In genomic region chr5:53359906-53360305, GRCh38 we compare ENCODE assay signal across 14 cellular contexts.
DNase-seq lines count a peak whose midpoint lies in the region; ATAC-seq and TF ChIP-seq lines count a peak whose summit lies in the region.
"Had no signal": no experiment of that assay in that cellular context is flagged by ENCODE, and none has a peak within 500 bp of the region (broad histone marks: within the 10 kb centered on the region; RNA-seq: fewer than 3 reads in every experiment).

No MANE protein-coding gene starts in this region.

- peaks cover 0 to 15% (median 6%) of the 10 kb centered on the region in 5 donors for H3K27me3 Mint-ChIP-seq in naive thymus-derived CD8-positive, alpha-beta T cell

- H3K4me2 ChIP-seq in PC-3 (ENCODE audit: low read length) (peak overlapping the region; percentile 77), fibroblast of lung (ENCODE audit: extremely low read depth, insufficient read depth, low read length) (no peak overlapping the region)

- H3K9me3 ChIP-seq in PC-3 (ENCODE audit: low read length) = no peaks in the 10 kb centered on the region
- H3K9me3 ChIP-seq in fibroblast of lung (ENCODE audit: control insufficient read depth, insufficient read depth, low read depth, low read length) = no peaks in the 10 kb centered on the region
- H3K9me3 ChIP-seq: pancreas had no signal

- DNase-seq in GM03348 (ENCODE audit: low spot score) = peak; percentile 15
- peak; percentile 79 for DNase-seq in PC-3
- peak in 1 of 2 donors; percentile 78 for DNase-seq in fibroblast of lung (ENCODE audit: low read depth in 2 of 2)
- no peak for DNase-seq in sciatic nerve (ENCODE audit: low spot score)
- no peak for DNase-seq in GDM1 (lab: John Stamatoyannopoulos, UW)
- DNase-seq in nucleus accumbens (lab: John Stamatoyannopoulos, UW) = no peak
- DNase-seq in naive thymus-derived CD8-positive, alpha-beta T cell = no peak
- DNase-seq: activated CD4-positive, CD25-positive, alpha-beta regulatory T cell; KBM-7; NCI-H1105 treated with DMSO at 0.1 percent for 48 hours; NCI-H2227 treated with DMSO at 0.1 percent for 48 hours; pancreas had no signal

- H3K79me2 ChIP-seq in PC-3 (ENCODE audit: low read length) (no peaks in the 10 kb centered on the region; the same call in 1 of the 2 replicates), fibroblast of lung (ENCODE audit: control insufficient read depth, insufficient read depth, low read length) (no peaks in the 10 kb centered on the region)

- ATAC-seq in PC-3 (peak; percentile 4; the same call in 1 of the 2 replicates), sciatic nerve (peak; percentile 93)
- ATAC-seq in naive thymus-derived CD8-positive, alpha-beta T cell = no peak
- ATAC-seq: pancreas had no signal

- H3K4me3 Mint-ChIP-seq in naive thymus-derived CD8-positive, alpha-beta T cell = no peak overlapping the region

- H3K36me3 ChIP-seq in PC-3 (ENCODE audit: low read depth, low read length) (no peaks in the 10 kb centered on the region), fibroblast of lung (ENCODE audit: control insufficient read depth, insufficient read depth, low read length) (no peaks in the 10 kb centered on the region)
- H3K36me3 ChIP-seq: pancreas had no signal

- POLR2A ChIA-PET in PC-3 (lab: Charles Lee; ENCODE audit: unreplicated experiment) = no interaction called here
- POLR2A ChIA-PET in naive thymus-derived CD8-positive, alpha-beta T cell (lab: Charles Lee) = no interaction called here

- CTCF ChIA-PET in PC-3 (lab: Charles Lee) = no interaction called here

- no TSS peak for BruUV-seq in PC-3 (replicated peaks; lab: Mats Ljungman, UMichigan)

- H3K4me1 Mint-ChIP-seq in naive thymus-derived CD8-positive, alpha-beta T cell = no peaks in the 10 kb centered on the region

- H4K20me1 ChIP-seq in PC-3 (ENCODE audit: low read length) = no peaks in the 10 kb centered on the region
- no peaks in the 10 kb centered on the region for H4K20me1 ChIP-seq in fibroblast of lung (ENCODE audit: control insufficient read depth, extremely low read depth, insufficient read depth, low read length)

- intact Hi-C loops in PC-3 (cut with micrococcal nuclease) = loop anchor here (2.0 to 10.0 kb wide), 2 partner anchors 119 to 245 kb away; no protein-coding TSS in a partner anchor
- intact Hi-C loops in sciatic nerve (cut with DNase I) = no loop called here

- H3K9ac ChIP-seq in PC-3 (ENCODE audit: low read length) (peak overlapping the region; percentile 99), fibroblast of lung (ENCODE audit: insufficient read depth, low read length) (no peak overlapping the region)

- H3K4me3 ChIP-seq in PC-3 (ENCODE audit: low read length) (no peak overlapping the region), fibroblast of lung (replicated peaks in 1 of 4; ENCODE audit: control extremely low read depth in 1 of 4, insufficient read depth in 1 of 4, low read depth in 3 of 4, low read length in 4 of 4) (no peak overlapping the region)
- H3K4me3 ChIP-seq: pancreas had no signal

- peaks cover 40% of the 10 kb centered on the region for H3F3A ChIP-seq in PC-3 (ENCODE audit: low read length, unreplicated experiment)

- H3K27ac Mint-ChIP-seq in naive thymus-derived CD8-positive, alpha-beta T cell = no peak overlapping the region
- H3K27ac Mint-ChIP-seq: activated T-helper 2 cell treated with anti-CD3 and anti-CD28 coated beads, Interferon-gamma antibody, Interleukin-2, Interleukin-4, amounts not matched to agents 10 μg/mL and 5 μg/mL and 100 μg/mL, durations not matched to agents 14 hours and 24 hours and 36 hours had no signal

- TF ChIP-seq CTCF in PC-3 (conservative IDR thresholded peaks at IDR 0.05; ENCODE audit: low read depth, low read length) (no peak), fibroblast of lung (conservative IDR thresholded peaks at IDR 0.05 in 1 of 2, IDR thresholded peaks at IDR 0.05 in 1 of 2; ENCODE audit: low read depth in 1 of 2, low read length in 2 of 2) (no peak)

- peaks cover 0 to 4% (median 0%) of the 10 kb centered on the region in 9 donors for H3K9me3 Mint-ChIP-seq in naive thymus-derived CD8-positive, alpha-beta T cell
- H3K9me3 Mint-ChIP-seq: activated T-helper 2 cell treated with anti-CD3 and anti-CD28 coated beads, Interferon-gamma antibody, Interleukin-2, Interleukin-4, amounts not matched to agents 10 μg/mL and 5 μg/mL and 100 μg/mL, durations not matched to agents 14 hours and 24 hours and 36 hours had no signal

- no peaks in the 10 kb centered on the region for H3K9me2 ChIP-seq in PC-3 (replicated peaks; ENCODE audit: low read length)

- no peaks in the 10 kb centered on the region for H3K36me3 Mint-ChIP-seq in naive thymus-derived CD8-positive, alpha-beta T cell

- no peaks in the 10 kb centered on the region for H3K27me3 ChIP-seq in PC-3 (ENCODE audit: low read length)
- H3K27me3 ChIP-seq in fibroblast of lung (ENCODE audit: control insufficient read depth, insufficient read depth, low read length) = no peaks in the 10 kb centered on the region
- H3K27me3 ChIP-seq: pancreas had no signal

- H2AFZ ChIP-seq in PC-3 (ENCODE audit: low read length) (no peak overlapping the region), fibroblast of lung (ENCODE audit: low read length) (no peak overlapping the region)

- peak overlapping the region; percentile 100 for H3K27ac ChIP-seq in PC-3 (ENCODE audit: low read length)
- H3K27ac ChIP-seq in fibroblast of lung (ENCODE audit: insufficient read depth, low read length) = peak overlapping the region; percentile 83
- H3K27ac ChIP-seq: HL-60, pancreas had no signal

- H3K4me1 ChIP-seq in PC-3 (ENCODE audit: insufficient read depth, low read length) (peaks cover 84% of the 10 kb centered on the region), fibroblast of lung (ENCODE audit: control insufficient read depth, extremely low read depth, insufficient read depth, low read length) (peaks cover 30% of the 10 kb centered on the region)
- H3K4me1 ChIP-seq: pancreas had no signal

Comparison
In these comparisons a context has a peak if more than half of its experiments do, and no peak if none do; other contexts are left out.
1. DNase-seq: peak in GM03348 (single experiment) and PC-3 (single experiment); none in sciatic nerve (single experiment), GDM1 (single experiment), nucleus accumbens (0 of 56) and naive thymus-derived CD8-positive, alpha-beta T cell (0 of 10).
2. ATAC-seq: peak in PC-3 (single experiment) and sciatic nerve (single experiment); none in naive thymus-derived CD8-positive, alpha-beta T cell (0 of 2).